In genomic region chr1:227541129-227541528, GRCh38 we compare ENCODE assay signal across 14 cellular contexts. TPM values are rescaled to one million over a fixed set of nuclear protein-coding genes. Genes with fewer than 3 reads are reported as not detected.
DNase-seq lines count a peak whose midpoint lies in the region; ATAC-seq and TF ChIP-seq lines count a peak whose summit lies in the region.
"Had no signal": no experiment of that assay in that cellular context is flagged by ENCODE, and none has a peak within 500 bp of the region (broad histone marks: within the 10 kb centered on the region; RNA-seq: fewer than 3 reads in every experiment).

No MANE protein-coding gene starts in this region.

- TF ChIP-seq POLR2A in testis (IDR thresholded peaks at IDR 0.05): no peak

- no peaks in the 10 kb centered on the region for H3K27me3 ChIP-seq in testis
- H3K27me3 ChIP-seq: tibial artery had no signal

- DNase-seq in activated T-cell treated with anti-CD3 and anti-CD28 coated beads, Interleukin-2, amount 50 U/mL, for 72 hours: no peak
- DNase-seq in activated T-cell treated with anti-CD3 and anti-CD28 coated beads, Interleukin-2, amount 50 U/mL, for 1 hour: no peak
- no peak for DNase-seq in activated CD4-positive, alpha-beta memory T cell treated with anti-CD3 and anti-CD28 coated beads for 36 hours
- DNase-seq in mesenteric fat pad (ENCODE audit: low spot score) (peak; percentile 82), testis (peak; percentile 13), COR-L47 (lab: John Stamatoyannopoulos, UW) (no peak), NCI-H1092 (lab: John Stamatoyannopoulos, UW) (no peak), AML-193 (lab: John Stamatoyannopoulos, UW) (no peak)
- DNase-seq: activated CD4-positive, alpha-beta T cell treated with anti-CD3 and anti-CD28 coated beads for 4 hours; DMS79; NCI-H2171; OCI-M1; tibial artery had no signal

- H3K9me3 ChIP-seq in testis: no peaks in the 10 kb centered on the region
- H3K9me3 ChIP-seq: neutrophil had no signal

- H3K36me3 Mint-ChIP-seq in activated T-cell treated with anti-CD3 and anti-CD28 coated beads, Interleukin-2, amount 50 U/mL, for 72 hours (ENCODE audit: insufficient read depth in 2 of 2): no peaks in the 10 kb centered on the region
- no peaks in the 10 kb centered on the region for H3K36me3 Mint-ChIP-seq in activated CD4-positive, alpha-beta memory T cell treated with anti-CD3 and anti-CD28 coated beads for 36 hours

- no peak for TF ChIP-seq CTCF in testis (IDR thresholded peaks at IDR 0.05)

- intact Hi-C loops in activated CD4-positive, alpha-beta memory T cell treated with anti-CD3 and anti-CD28 coated beads for 36 hours (cut with micrococcal nuclease): no loop called here
- intact Hi-C loops in testis (cut with DNase I; ENCODE audit: low total_unique reads): no loop called here

- CTCF ChIA-PET in activated CD4-positive, alpha-beta memory T cell treated with anti-CD3 and anti-CD28 coated beads for 36 hours (lab: Charles Lee): interaction anchor here (1.1 to 1.8 kb wide), 2 partner anchors 15 to 23 kb away, joined by 3 to 7 read pairs; partner anchors contain the start of gene ZNF678

- POLR2A ChIA-PET in activated CD4-positive, alpha-beta memory T cell treated with anti-CD3 and anti-CD28 coated beads for 36 hours (lab: Charles Lee): no interaction called here

- peak overlapping the region; percentile 55 for H3K4me3 Mint-ChIP-seq in activated T-cell treated with anti-CD3 and anti-CD28 coated beads, Interleukin-2, amount 50 U/mL, for 72 hours
- H3K4me3 Mint-ChIP-seq in activated CD4-positive, alpha-beta memory T cell treated with anti-CD3 and anti-CD28 coated beads for 36 hours: peak overlapping the region; percentile 16

- H3K27me3 Mint-ChIP-seq in activated T-cell treated with anti-CD3 and anti-CD28 coated beads, Interleukin-2, amount 50 U/mL, for 72 hours (ENCODE audit: low read depth): no peaks in the 10 kb centered on the region
- no peaks in the 10 kb centered on the region for H3K27me3 Mint-ChIP-seq in activated CD4-positive, alpha-beta memory T cell treated with anti-CD3 and anti-CD28 coated beads for 36 hours

- peaks cover 7% of the 10 kb centered on the region for H3K4me1 Mint-ChIP-seq in activated T-cell treated with anti-CD3 and anti-CD28 coated beads, Interleukin-2, amount 50 U/mL, for 72 hours (ENCODE audit: low read depth)
- peaks cover 6% of the 10 kb centered on the region for H3K4me1 Mint-ChIP-seq in activated CD4-positive, alpha-beta memory T cell treated with anti-CD3 and anti-CD28 coated beads for 36 hours (ENCODE audit: low read depth)

- no peaks in the 10 kb centered on the region for H3K36me3 ChIP-seq in testis (ENCODE audit: low read depth, missing control alignments)
- H3K36me3 ChIP-seq: neutrophil, tibial artery had no signal

- no peak overlapping the region for H3K4me3 ChIP-seq in testis

- no peak overlapping the region for H3K27ac Mint-ChIP-seq in activated T-cell treated with anti-CD3 and anti-CD28 coated beads, Interleukin-2, amount 50 U/mL, for 72 hours
- H3K27ac Mint-ChIP-seq in activated CD4-positive, alpha-beta memory T cell treated with anti-CD3 and anti-CD28 coated beads for 36 hours: no peak overlapping the region

- 65 to 88% methylated on average over 5 of the region's 5 CpGs for WGBS in testis, 2 donors

- H3K4me1 ChIP-seq in testis: peaks cover 25% of the 10 kb centered on the region

- H3K9me3 Mint-ChIP-seq in activated T-cell treated with anti-CD3 and anti-CD28 coated beads, Interleukin-2, amount 50 U/mL, for 72 hours: no peaks in the 10 kb centered on the region
- H3K9me3 Mint-ChIP-seq in activated CD4-positive, alpha-beta memory T cell treated with anti-CD3 and anti-CD28 coated beads for 36 hours: no peaks in the 10 kb centered on the region

- no peak overlapping the region for H3K27ac ChIP-seq in testis
- H3K27ac ChIP-seq: neutrophil had no signal

- ATAC-seq in activated T-cell treated with anti-CD3 and anti-CD28 coated beads, Interleukin-2, amount 50 U/mL, for 72 hours (replicated peaks in 1 of 2): no peak

RNA-seq across cellular contexts. Expression of gene ZNF678, which starts 22.2 kb away (rescaled TPM):
- 10 to 100 TPM; 13.0 to 15.1 TPM for total RNA-seq in activated T-cell treated with anti-CD3 and anti-CD28 coated beads, Interleukin-2, amount 50 U/mL, for 72 hours
- 1 to 10 TPM; 6.5 to 7.4 TPM for total RNA-seq in activated CD4-positive, alpha-beta memory T cell treated with anti-CD3 and anti-CD28 coated beads for 36 hours
- 5.1 TPM for total RNA-seq in mesenteric fat pad
- 10 to 100 TPM; 12.8 to 18.6 TPM for total RNA-seq in testis
- 3.2 TPM for polyA plus RNA-seq in testis (ENCODE audit: insufficient read depth, low read depth, low replicate concordance)

Comparison
In these comparisons a context has a peak if more than half of its experiments do, and no peak if none do; other contexts are left out.
1. DNase-seq: peak in mesenteric fat pad (single experiment) and testis (single experiment); none in activated T-cell treated with anti-CD3 and anti-CD28 coated beads, Interleukin-2, amount 50 U/mL, for 72 hours (0 of 2), activated T-cell treated with anti-CD3 and anti-CD28 coated beads, Interleukin-2, amount 50 U/mL, for 1 hour (single experiment), activated CD4-positive, alpha-beta memory T cell treated with anti-CD3 and anti-CD28 coated beads for 36 hours (single experiment), COR-L47 (single experiment), NCI-H1092 (single experiment) and AML-193 (0 of 2).